24 cellular contexts compared by ENCODE assay signal in genomic region chr6:12587096-12587495, GRCh38.
"Had no signal": no experiment of that assay in that cellular context is flagged by ENCODE, and none has a peak within 500 bp of the region (broad histone marks: within the 10 kb centered on the region; RNA-seq: fewer than 3 reads in every experiment).

No MANE protein-coding gene starts in this region.

- H3K4me1 Mint-ChIP-seq: activated CD4-positive, alpha-beta T cell treated with anti-CD3 and anti-CD28 coated beads, Interleukin-2, amount 10 ng/mL, durations not matched to agents 7 days and 5 days; central memory CD8-positive, alpha-beta T cell; stimulated activated memory B cell treated with anti-CD40 and anti-IgM and Interleukin-4, amounts not matched to agents 10 μg/mL and 1 μg/mL and 100 μg/mL, for 72 hours had no signal

- H3K36me3 ChIP-seq: ascending aorta, gastrocnemius medialis, ovary, thoracic aorta, upper lobe of left lung had no signal

- H3K9me3 ChIP-seq: ascending aorta, gastrocnemius medialis, ovary, psoas muscle, thoracic aorta, upper lobe of left lung had no signal

- ATAC-seq: activated CD4-positive, CD25-positive, alpha-beta regulatory T cell treated with anti-CD3 and anti-CD28 coated beads, Interleukin-2, amount 50 U/mL, for 24 hours; activated CD8-positive, alpha-beta T cell treated with anti-CD3 and anti-CD28 coated beads, Interleukin-2, amount 10 ng/mL, durations not matched to agents 7 days and 5 days; activated T-cell treated with anti-CD3 and anti-CD28 coated beads, Interleukin-2, amount 50 U/mL, for 4 hours; gastrocnemius medialis; left ventricle myocardium superior; psoas muscle; right cardiac atrium; stimulated activated memory B cell treated with anti-CD40 and anti-IgM and Interleukin-4, amounts not matched to agents 10 μg/mL and 1 μg/mL and 100 μg/mL, for 72 hours had no signal

- H3K27me3 Mint-ChIP-seq: central memory CD8-positive, alpha-beta T cell; stimulated activated memory B cell treated with anti-CD40 and anti-IgM and Interleukin-4, amounts not matched to agents 10 μg/mL and 1 μg/mL and 100 μg/mL, for 72 hours had no signal

- H3K27ac ChIP-seq: ascending aorta, coronary artery, gastrocnemius medialis, ovary, psoas muscle, skin epidermis, thoracic aorta had no signal

- H3K9me3 Mint-ChIP-seq: activated CD4-positive, alpha-beta T cell treated with anti-CD3 and anti-CD28 coated beads, Interleukin-2, amount 10 ng/mL, durations not matched to agents 7 days and 5 days; activated naive CD4-positive, alpha-beta T cell treated with anti-CD3 and anti-CD28 coated beads for 36 hours; activated T-cell treated with anti-CD3 and anti-CD28 coated beads, Interleukin-2, amount 50 U/mL, for 4 hours; central memory CD8-positive, alpha-beta T cell; stimulated activated memory B cell treated with anti-CD40 and anti-IgM and Interleukin-4, amounts not matched to agents 10 μg/mL and 1 μg/mL and 100 μg/mL, for 72 hours had no signal

- DNase-seq: activated CD4-positive, alpha-beta T cell treated with anti-CD3 and anti-CD28 coated beads, Interleukin-2, amount 10 ng/mL, durations not matched to agents 7 days and 5 days; activated CD8-positive, alpha-beta memory T cell treated with anti-CD3 and anti-CD28 coated beads, Interleukin-2, amount 50 U/mL, for 4 hours; activated CD8-positive, alpha-beta T cell treated with anti-CD3 and anti-CD28 coated beads, Interleukin-2, amount 10 ng/mL, durations not matched to agents 7 days and 5 days; activated naive CD4-positive, alpha-beta T cell treated with anti-CD3 and anti-CD28 coated beads for 36 hours; activated T-cell treated with anti-CD3 and anti-CD28 coated beads, Interleukin-2, amount 50 U/mL, for 4 hours; gastrocnemius medialis; head of caudate nucleus; kidney glomerular epithelial cell; left ventricle myocardium superior; ovary; psoas muscle; right cardiac atrium; stimulated activated CD4-positive, alpha-beta T cell treated with anti-CD3 and anti-CD28 coated beads, Interleukin-15, amount 100 ng/mL, for 24 hours; stimulated activated CD4-positive, alpha-beta T cell treated with anti-CD3 and anti-CD28 coated beads, Interleukin-4, amount 100 ng/mL, for 24 hours; T1000; upper lobe of left lung had no signal

- H3K4me1 ChIP-seq: ascending aorta, gastrocnemius medialis, psoas muscle had no signal

- H3K4me3 ChIP-seq: ascending aorta, coronary artery, gastrocnemius medialis, ovary, psoas muscle, skin epidermis, thoracic aorta, upper lobe of left lung had no signal

- FAIRE-seq: endometrium had no signal

- H3K27ac Mint-ChIP-seq: activated CD4-positive, alpha-beta T cell treated with anti-CD3 and anti-CD28 coated beads, Interleukin-2, amount 10 ng/mL, durations not matched to agents 7 days and 5 days; activated CD8-positive, alpha-beta T cell treated with anti-CD3 and anti-CD28 coated beads, Interleukin-2, amount 10 ng/mL, durations not matched to agents 7 days and 5 days; activated naive CD4-positive, alpha-beta T cell treated with anti-CD3 and anti-CD28 coated beads for 36 hours; stimulated activated memory B cell treated with anti-CD40 and anti-IgM and Interleukin-4, amounts not matched to agents 10 μg/mL and 1 μg/mL and 100 μg/mL, for 72 hours had no signal

- H3K4me3 Mint-ChIP-seq: activated CD4-positive, alpha-beta T cell treated with anti-CD3 and anti-CD28 coated beads, Interleukin-2, amount 10 ng/mL, durations not matched to agents 7 days and 5 days; activated CD8-positive, alpha-beta T cell treated with anti-CD3 and anti-CD28 coated beads, Interleukin-2, amount 10 ng/mL, durations not matched to agents 7 days and 5 days; activated naive CD4-positive, alpha-beta T cell treated with anti-CD3 and anti-CD28 coated beads for 36 hours; activated T-cell treated with anti-CD3 and anti-CD28 coated beads, Interleukin-2, amount 50 U/mL, for 4 hours; central memory CD8-positive, alpha-beta T cell; stimulated activated memory B cell treated with anti-CD40 and anti-IgM and Interleukin-4, amounts not matched to agents 10 μg/mL and 1 μg/mL and 100 μg/mL, for 72 hours had no signal

- H3K36me3 Mint-ChIP-seq: stimulated activated memory B cell treated with anti-CD40 and anti-IgM and Interleukin-4, amounts not matched to agents 10 μg/mL and 1 μg/mL and 100 μg/mL, for 72 hours had no signal

- H3K27me3 ChIP-seq: ascending aorta, gastrocnemius medialis, ovary, upper lobe of left lung had no signal
